Comparison of ENCODE assay signal across 10 cellular contexts in the genomic region with DNA sequence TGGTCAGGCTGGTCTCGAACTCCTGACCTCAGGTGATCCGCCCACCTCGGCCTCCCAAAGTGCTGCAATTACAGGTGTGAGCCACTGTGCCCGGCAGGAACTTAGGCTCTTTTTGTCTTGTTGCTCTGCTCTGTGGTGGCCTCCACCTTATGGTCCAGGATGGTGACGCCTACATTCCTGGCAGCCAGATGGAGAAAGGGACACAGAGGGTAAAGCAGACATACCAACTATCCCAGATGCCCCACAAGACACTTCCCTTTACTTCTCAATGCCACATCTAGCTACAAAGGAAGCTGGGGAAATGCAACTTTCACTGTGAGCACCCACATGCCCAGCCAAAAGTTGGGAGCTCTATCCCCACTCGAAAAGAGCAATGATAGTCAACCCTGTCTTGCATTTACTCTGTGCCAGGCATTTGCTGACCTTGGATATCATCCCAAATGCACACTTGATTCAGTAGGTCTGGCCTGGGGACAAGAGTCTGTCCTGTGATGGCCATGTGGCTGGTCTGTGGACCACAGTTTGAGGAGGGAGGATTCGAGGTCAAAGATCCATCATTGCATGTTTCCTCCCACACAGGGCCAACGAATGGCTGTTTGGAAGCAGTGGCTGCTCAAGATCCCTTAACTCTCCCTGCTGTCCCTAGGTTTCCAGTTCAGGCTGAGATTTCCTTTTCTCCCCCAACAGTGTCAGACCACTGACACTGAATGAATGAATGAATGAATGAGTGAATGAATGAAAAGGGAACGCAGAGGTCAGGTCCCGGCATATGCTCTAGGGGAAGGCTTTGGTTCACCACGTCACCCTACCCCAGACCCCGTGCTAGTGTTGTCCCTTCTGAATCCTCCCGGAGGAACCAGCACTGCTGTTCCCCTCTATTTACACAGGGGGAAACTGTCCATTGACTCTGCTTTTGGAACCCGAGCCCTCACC. TPM values are rescaled to one million over a fixed set of nuclear protein-coding genes. Genes with fewer than 3 reads are reported as not detected.
DNase-seq lines count a peak whose midpoint lies in the region; ATAC-seq and TF ChIP-seq lines count a peak whose summit lies in the region.
"Had no signal": no experiment of that assay in that cellular context is flagged by ENCODE, and none has a peak within 500 bp of the region (broad histone marks: within the 10 kb centered on the region; RNA-seq: fewer than 3 reads in every experiment).

No MANE protein-coding gene starts in this region.

- POLR2A ChIA-PET in CD8-positive, alpha-beta T cell (lab: Charles Lee), result no interaction called here
- POLR2A ChIA-PET in RWPE1 (lab: Yijun Ruan, JAX; ENCODE audit: low non-redundant PET), result no interaction called here

- no peak for TF ChIP-seq EP300 in ovary (IDR thresholded peaks at IDR 0.05)

- no peak overlapping the region for H3K4me3 ChIP-seq in CD8-positive, alpha-beta T cell (ENCODE audit: low read depth, low read length)
- no peak overlapping the region for H3K4me3 ChIP-seq in WERI-Rb-1 (ENCODE audit: low read depth, low read length)
- no peak overlapping the region for H3K4me3 ChIP-seq in ovary

- no peak for TF ChIP-seq POLR2A in ovary (IDR thresholded peaks at IDR 0.05)

- no peaks in the 10 kb centered on the region for H3K9me3 ChIP-seq in CD8-positive, alpha-beta T cell (ENCODE audit: low read length)
- H3K9me3 ChIP-seq in WERI-Rb-1 (ENCODE audit: severe bottlenecking), result no peaks in the 10 kb centered on the region
- no peaks in the 10 kb centered on the region for H3K9me3 ChIP-seq in ovary

- no peaks in the 10 kb centered on the region for H3K27me3 ChIP-seq in CD8-positive, alpha-beta T cell (ENCODE audit: insufficient read depth, low read length)
- H3K27me3 ChIP-seq in WERI-Rb-1 (ENCODE audit: insufficient read depth, low read depth, severe bottlenecking) (no peaks in the 10 kb centered on the region), ovary (no peaks in the 10 kb centered on the region)

- no peak overlapping the region for H3K27ac ChIP-seq in CD8-positive, alpha-beta T cell (ENCODE audit: low read depth, low read length)
- H3K27ac ChIP-seq in RWPE1 (peak overlapping the region; percentile 79), WERI-Rb-1 (no peak overlapping the region), ovary (peak overlapping the region in 1 of 2 donors; percentile 58)

- H3K4me1 ChIP-seq in CD8-positive, alpha-beta T cell (ENCODE audit: insufficient read depth, low read length), result peaks cover 36% of the 10 kb centered on the region
- H3K4me1 ChIP-seq in ovary (ENCODE audit: insufficient read depth), result peaks cover 13% of the 10 kb centered on the region

- no peak for DNase-seq in CD8-positive, alpha-beta T cell
- DNase-seq in RWPE1 (ENCODE audit: low spot score) (no peak), fibroblast of gingiva (ENCODE audit: low read depth) (peak; percentile 27), sciatic nerve (ENCODE audit: low spot score) (peak; percentile 56), SHP77 treated with DMSO at 0.1 percent for 48 hours (lab: John Stamatoyannopoulos, UW) (no peak), WERI-Rb-1 (no peak), ovary (no peak), foreskin melanocyte (no peak)
- DNase-seq: kidney; stimulated activated CD4-positive, alpha-beta T cell treated with anti-CD3 and anti-CD28 coated beads, Interleukin-1b, Interleukin-23, amount 100 ng/mL, for 48 hours had no signal

- CTCF ChIA-PET in CD8-positive, alpha-beta T cell (lab: Charles Lee), result interaction anchor here (0.9 kb wide), 2 partner anchors 9 to 60 kb away, joined by 3 to 4 read pairs; no protein-coding TSS in a partner anchor
- CTCF ChIA-PET in RWPE1 (lab: Yijun Ruan, JAX), result no interaction called here

- intact Hi-C loops in CD8-positive, alpha-beta T cell (cut with DNase I, micrococcal nuclease), result loop anchor here (2.0 to 10.0 kb wide), 3 partner anchors 54 to 1052 kb away; a partner anchor contains a TSS
- intact Hi-C loops in sciatic nerve (cut with DNase I) (no loop called here), ovary (cut with DNase I) (loop anchor here in 1 of 4 donors (10.0 kb wide), 1 partner anchor 58 kb away; a partner anchor contains a TSS)

- H3K27me3 Mint-ChIP-seq in CD8-positive, alpha-beta T cell (ENCODE audit: low read depth), result no peaks in the 10 kb centered on the region

- WGBS in ovary, 3 donors, result 71 to 75% (median 73%) methylated on average over 14 of the region's 14 CpGs

- peak overlapping the region; percentile 86 for H3K4me3 Mint-ChIP-seq in CD8-positive, alpha-beta T cell

- H3K9me3 Mint-ChIP-seq in CD8-positive, alpha-beta T cell, result no peaks in the 10 kb centered on the region

- TF ChIP-seq CTCF in CD8-positive, alpha-beta T cell (IDR thresholded peaks at IDR 0.05), result no peak
- TF ChIP-seq CTCF in RWPE1 (conservative IDR thresholded peaks at IDR 0.05; ENCODE audit: low read depth), result no peak
- TF ChIP-seq CTCF in WERI-Rb-1 (IDR thresholded peaks at IDR 0.05; ENCODE audit: low read depth, low read length), result no peak
- no peak for TF ChIP-seq CTCF in ovary (IDR thresholded peaks at IDR 0.05)

- peaks cover 2% of the 10 kb centered on the region for H3K36me3 Mint-ChIP-seq in CD8-positive, alpha-beta T cell

- H3K4me1 Mint-ChIP-seq in CD8-positive, alpha-beta T cell (ENCODE audit: low read depth), result peaks cover 37% of the 10 kb centered on the region

- H3K27ac Mint-ChIP-seq in CD8-positive, alpha-beta T cell, result peak overlapping the region; percentile 90

- no peaks in the 10 kb centered on the region for H3K36me3 ChIP-seq in CD8-positive, alpha-beta T cell (ENCODE audit: insufficient read depth, low read length)
- H3K36me3 ChIP-seq in WERI-Rb-1 (no peaks in the 10 kb centered on the region), ovary (no peaks in the 10 kb centered on the region)

- no peak for ATAC-seq in CD8-positive, alpha-beta T cell
- ATAC-seq in sciatic nerve, result no peak

RNA-seq across cellular contexts. Expression of a gene that starts 1.4 kb away (rescaled TPM):
- 10 to 100 TPM; 61.0 to 61.2 TPM for total RNA-seq in CD8-positive, alpha-beta T cell
- total RNA-seq in sciatic nerve (87.3 TPM), ovary (100 to 1,000 TPM in 2 of 7 donors, 10 to 100 TPM in 5; 41.7 to 132 (median 92.3) TPM)
- polyA plus RNA-seq in ovary, result 100 to 1,000 TPM in 1 of 2 donors, 10 to 100 TPM in 1; 76.4 to 147 TPM

Comparison
In these comparisons a context has a peak if more than half of its experiments do, and no peak if none do; other contexts are left out.
1. DNase-seq: peak in fibroblast of gingiva (single experiment) and sciatic nerve (single experiment); none in CD8-positive, alpha-beta T cell (0 of 7), RWPE1 (single experiment), SHP77 treated with DMSO at 0.1 percent for 48 hours (single experiment), WERI-Rb-1 (single experiment), ovary (0 of 5) and foreskin melanocyte (single experiment).